Comparison of ENCODE assay signal across 1 cellular context in the genomic region with DNA sequence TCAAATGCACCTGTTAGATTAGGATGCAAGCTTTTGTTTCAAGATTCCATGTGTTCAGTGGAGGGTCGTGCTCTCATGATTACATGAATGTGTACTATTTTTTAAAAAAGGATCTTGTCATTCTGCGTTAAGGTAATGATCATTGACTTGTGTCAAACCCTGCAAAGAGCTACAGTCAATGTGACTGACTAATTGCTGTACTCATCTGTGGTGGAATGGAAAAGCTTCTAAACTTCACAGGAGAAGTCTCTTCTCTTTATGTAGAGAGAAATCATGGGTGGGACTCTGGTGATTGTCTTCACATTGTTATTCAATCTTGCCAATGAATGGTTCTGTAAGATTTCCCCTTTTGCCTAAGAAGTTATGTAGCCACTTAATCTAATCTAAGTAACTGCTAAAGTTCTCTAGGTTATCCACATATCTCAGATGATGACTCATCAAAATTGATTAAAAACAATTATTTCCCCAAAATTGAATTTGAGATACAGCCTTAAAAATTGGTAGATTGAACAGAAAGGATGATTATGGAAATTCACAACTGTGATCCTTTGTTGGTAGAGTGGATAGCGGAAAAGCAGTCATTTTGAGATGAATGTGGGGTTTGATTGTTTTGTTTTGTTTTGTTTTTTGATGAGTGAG.
TF ChIP-seq lines count a peak whose summit lies in the region.

No MANE protein-coding gene starts in this region.

TF ChIP-seq in A549, 52 proteins besides CTCF, POLR2A, EP300 and RAD21 (continued from another document):
- TF ChIP-seq MYC (IDR thresholded peaks at IDR 0.05; ENCODE audit: borderline replicate concordance, low read length) (no peak), MAFK (IDR thresholded peaks at IDR 0.05; ENCODE audit: partially characterized antibody) (peak; percentile 80), FOSL2 (IDR thresholded peaks at IDR 0.05) (no peak), FOSL2 (CRISPR knock-in tag; IDR thresholded peaks at IDR 0.05) (peak; percentile 23; the same call in 1 of the 2 replicates)
